ENCODE assay signal across 8 cellular contexts in the genomic region with DNA sequence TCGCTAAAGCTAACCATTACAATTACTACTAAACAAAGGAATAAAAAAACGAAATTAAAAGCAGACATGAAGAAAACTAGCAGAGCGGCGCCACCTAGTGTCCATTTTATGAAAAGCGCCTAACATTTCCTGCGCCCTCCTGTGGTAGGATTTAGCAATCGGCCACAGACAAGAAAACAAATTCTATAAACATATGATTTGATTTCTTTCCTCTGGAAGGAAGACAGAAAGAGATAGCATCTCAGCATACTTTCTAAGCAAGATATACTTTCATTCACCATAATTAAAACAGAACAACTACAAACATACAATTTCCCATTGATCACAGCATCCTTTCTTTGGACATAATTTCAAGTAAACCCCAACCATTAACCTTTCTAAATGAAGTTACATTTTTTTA.
DNase-seq lines count a peak whose midpoint lies in the region; ATAC-seq lines count a peak whose summit lies in the region.

No MANE protein-coding gene starts in this region.

- peak; percentile 32 to 46 for DNase-seq in AML-193 (lab: John Stamatoyannopoulos, UW)
- DNase-seq in H4 (ENCODE audit: low spot score), result peak; percentile 70
- DNase-seq in NCI-H748 (lab: John Stamatoyannopoulos, UW; ENCODE audit: unreplicated experiment), result peak; percentile 42
- peak; percentile 75 for DNase-seq in activated CD8-positive, alpha-beta T cell treated with anti-CD3 and anti-CD28 coated beads, Interleukin-2, amount 10 ng/mL, durations not matched to agents 7 days and 5 days
- peak; percentile 45 to 70 (median 52) for DNase-seq in effector memory CD8-positive, alpha-beta T cell
- DNase-seq in midbrain (lab: John Stamatoyannopoulos, UW), result peak; percentile 75
- peak; percentile 30 to 31 for DNase-seq in stimulated activated CD8-positive, alpha-beta memory T cell treated with anti-CD3 and anti-CD28 coated beads, Interleukin-2, amount 100 ng/mL, for 1 hour (ENCODE audit: low read depth in 2 of 2)

- no peak for ATAC-seq in activated CD8-positive, alpha-beta T cell treated with anti-CD3 and anti-CD28 coated beads, Interleukin-2, amount 10 ng/mL, durations not matched to agents 7 days and 5 days
- ATAC-seq in effector memory CD8-positive, alpha-beta T cell (replicated peaks), result peak; percentile 53
- no peak for ATAC-seq in HG03139 (IDR thresholded peaks at IDR 0.05; ENCODE audit: unreplicated experiment)

- H3K27ac Mint-ChIP-seq in activated CD8-positive, alpha-beta T cell treated with anti-CD3 and anti-CD28 coated beads, Interleukin-2, amount 10 ng/mL, durations not matched to agents 7 days and 5 days, result no peak overlapping the region
- no peak overlapping the region for H3K27ac Mint-ChIP-seq in effector memory CD8-positive, alpha-beta T cell

- peaks cover 6% of the 10 kb centered on the region for H3K4me1 Mint-ChIP-seq in activated CD8-positive, alpha-beta T cell treated with anti-CD3 and anti-CD28 coated beads, Interleukin-2, amount 10 ng/mL, durations not matched to agents 7 days and 5 days (ENCODE audit: low read depth)
- H3K4me1 Mint-ChIP-seq in effector memory CD8-positive, alpha-beta T cell (ENCODE audit: low read depth in 2 of 2), result peaks cover 0 to 7% of the 10 kb centered on the region in 2 donors

- H3K9me3 Mint-ChIP-seq in activated CD8-positive, alpha-beta T cell treated with anti-CD3 and anti-CD28 coated beads, Interleukin-2, amount 10 ng/mL, durations not matched to agents 7 days and 5 days (ENCODE audit: insufficient read depth), result no peaks in the 10 kb centered on the region
- no peaks in the 10 kb centered on the region for H3K9me3 Mint-ChIP-seq in effector memory CD8-positive, alpha-beta T cell

- H3K36me3 Mint-ChIP-seq in activated CD8-positive, alpha-beta T cell treated with anti-CD3 and anti-CD28 coated beads, Interleukin-2, amount 10 ng/mL, durations not matched to agents 7 days and 5 days (ENCODE audit: low read depth), result no peaks in the 10 kb centered on the region
- H3K36me3 Mint-ChIP-seq in effector memory CD8-positive, alpha-beta T cell (ENCODE audit: insufficient read depth), result no peaks in the 10 kb centered on the region

- POLR2A ChIA-PET in activated CD8-positive, alpha-beta T cell treated with anti-CD3 and anti-CD28 coated beads, Interleukin-2, amount 10 ng/mL, durations not matched to agents 7 days and 5 days (lab: Charles Lee), result interaction anchor here (1.2 kb wide), 1 partner anchor 310 kb away, joined by 3 read pairs; no protein-coding TSS in a partner anchor

- CTCF ChIA-PET in activated CD8-positive, alpha-beta T cell treated with anti-CD3 and anti-CD28 coated beads, Interleukin-2, amount 10 ng/mL, durations not matched to agents 7 days and 5 days (lab: Charles Lee), result interaction anchor here (0.6 to 10.6 kb wide), 44 partner anchors 9 to 349 kb away, joined by 3 to 162 read pairs (median 4); no protein-coding TSS in a partner anchor

- no peaks in the 10 kb centered on the region for H3K27me3 Mint-ChIP-seq in activated CD8-positive, alpha-beta T cell treated with anti-CD3 and anti-CD28 coated beads, Interleukin-2, amount 10 ng/mL, durations not matched to agents 7 days and 5 days (ENCODE audit: low read depth)
- peaks cover 25 to 30% of the 10 kb centered on the region in 2 donors for H3K27me3 Mint-ChIP-seq in effector memory CD8-positive, alpha-beta T cell

- no peak overlapping the region for H3K4me3 Mint-ChIP-seq in activated CD8-positive, alpha-beta T cell treated with anti-CD3 and anti-CD28 coated beads, Interleukin-2, amount 10 ng/mL, durations not matched to agents 7 days and 5 days
- no peak overlapping the region for H3K4me3 Mint-ChIP-seq in effector memory CD8-positive, alpha-beta T cell
